32 cellular contexts compared by ENCODE assay signal in the genomic region with DNA sequence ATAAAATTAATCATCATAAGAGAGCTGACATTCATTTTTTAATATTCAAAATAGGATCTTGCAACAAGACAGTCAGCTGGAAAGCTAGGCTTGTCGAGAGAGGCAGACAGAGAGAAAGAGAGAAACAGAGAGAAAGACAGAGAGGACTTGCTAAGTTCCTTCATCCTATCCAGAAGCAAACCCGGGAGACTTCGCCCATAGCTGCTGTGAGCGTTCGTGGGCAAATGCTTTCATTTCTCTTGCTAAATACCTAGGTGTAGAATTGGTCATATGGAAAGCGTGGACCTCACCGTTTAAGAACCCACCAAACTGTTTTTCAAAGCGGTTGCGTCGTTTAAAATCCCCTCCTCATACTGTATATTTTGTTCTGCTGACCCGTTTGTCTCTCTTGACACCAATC. TPM values are rescaled to one million over a fixed set of nuclear protein-coding genes. Genes with fewer than 3 reads are reported as not detected.
"Had no signal": no experiment of that assay in that cellular context is flagged by ENCODE, and none has a peak within 500 bp of the region (broad histone marks: within the 10 kb centered on the region; RNA-seq: fewer than 3 reads in every experiment).

No MANE protein-coding gene starts in this region.

- H3K4me3 ChIP-seq: cardiac muscle cell had no signal

- H3K27me3 ChIP-seq: cardiac muscle cell had no signal

- FAIRE-seq: TTC549 had no signal

- H3K36me3 Mint-ChIP-seq: activated naive CD4-positive, alpha-beta T cell treated with anti-CD3 and anti-CD28 coated beads, Interleukin-2, amount 10 ng/mL, durations not matched to agents 7 days and 5 days; activated naive CD8-positive, alpha-beta T cell treated with anti-CD3 and anti-CD28 coated beads for 36 hours; IgD-negative memory B cell had no signal

- ATAC-seq: activated CD8-positive, alpha-beta T cell treated with anti-CD3 and anti-CD28 coated beads for 36 hours; activated T-cell treated with anti-CD3 and anti-CD28 coated beads, Interleukin-2, amount 50 U/mL, for 72 hours; Panc1 had no signal

- H3K36me3 ChIP-seq: brain microvascular endothelial cell, cardiac muscle cell had no signal

- H3K27ac ChIP-seq: brain microvascular endothelial cell, cardiac muscle cell, VCaP had no signal

- H3K27ac Mint-ChIP-seq: activated CD8-positive, alpha-beta T cell treated with anti-CD3 and anti-CD28 coated beads for 36 hours; activated naive CD4-positive, alpha-beta T cell treated with anti-CD3 and anti-CD28 coated beads, Interleukin-2, amount 10 ng/mL, durations not matched to agents 7 days and 5 days; activated naive CD8-positive, alpha-beta T cell treated with anti-CD3 and anti-CD28 coated beads for 36 hours; activated T-helper 2 cell treated with anti-CD3 and anti-CD28 coated beads, Interferon-gamma antibody, Interleukin-2, Interleukin-4, amounts not matched to agents 10 μg/mL and 5 μg/mL and 100 μg/mL, durations not matched to agents 14 hours and 24 hours and 36 hours had no signal

- DNase-seq: activated CD4-positive, alpha-beta T cell treated with anti-CD3 and anti-CD28 coated beads for 4 hours; activated CD4-positive, CD25-positive, alpha-beta regulatory T cell; activated CD8-positive, alpha-beta memory T cell treated with anti-CD3 and anti-CD28 coated beads, Interleukin-2, amount 50 U/mL, for 4 hours; activated CD8-positive, alpha-beta T cell treated with anti-CD3 and anti-CD28 coated beads for 36 hours; activated gamma-delta T cell treated with Interleukin-2 at 50 U/mL for 16 hours; activated naive CD4-positive, alpha-beta T cell treated with anti-CD3 and anti-CD28 coated beads, Interleukin-2, amount 10 ng/mL, durations not matched to agents 7 days and 5 days; activated naive CD8-positive, alpha-beta T cell treated with anti-CD3 and anti-CD28 coated beads for 36 hours; activated T-cell treated with anti-CD3 and anti-CD28 coated beads, Interleukin-2, amount 50 U/mL, for 72 hours; brain microvascular endothelial cell; KG1; NCI-H1092; NCI-H1417; NCI-H1930; NCI-H2171 treated with DMSO at 0.1 percent for 48 hours; NCI-H345; NCI-H510A; NCI-H526 treated with DMSO at 0.1 percent for 48 hours; NCI-H82; OCI-M1; Right ventricle myocardium superior; RPMI8226; T-helper 2 cell; T1000 had no signal

- H3K4me3 Mint-ChIP-seq: activated CD8-positive, alpha-beta T cell treated with anti-CD3 and anti-CD28 coated beads for 36 hours; activated naive CD4-positive, alpha-beta T cell treated with anti-CD3 and anti-CD28 coated beads, Interleukin-2, amount 10 ng/mL, durations not matched to agents 7 days and 5 days; activated naive CD8-positive, alpha-beta T cell treated with anti-CD3 and anti-CD28 coated beads for 36 hours; activated T-cell treated with anti-CD3 and anti-CD28 coated beads, Interleukin-2, amount 50 U/mL, for 72 hours; IgD-negative memory B cell had no signal

- H3K4me1 Mint-ChIP-seq: activated naive CD4-positive, alpha-beta T cell treated with anti-CD3 and anti-CD28 coated beads, Interleukin-2, amount 10 ng/mL, durations not matched to agents 7 days and 5 days; IgD-negative memory B cell had no signal

- H3K9me3 Mint-ChIP-seq: activated CD8-positive, alpha-beta T cell treated with anti-CD3 and anti-CD28 coated beads for 36 hours; activated naive CD4-positive, alpha-beta T cell treated with anti-CD3 and anti-CD28 coated beads, Interleukin-2, amount 10 ng/mL, durations not matched to agents 7 days and 5 days; activated naive CD8-positive, alpha-beta T cell treated with anti-CD3 and anti-CD28 coated beads for 36 hours; IgD-negative memory B cell had no signal

RNA-seq across cellular contexts. Expression of gene KRTAP5-6, which starts 25.3 kb away (rescaled TPM):
- total RNA-seq: activated CD8-positive, alpha-beta T cell treated with anti-CD3 and anti-CD28 coated beads for 36 hours; activated naive CD8-positive, alpha-beta T cell treated with anti-CD3 and anti-CD28 coated beads for 36 hours; activated T-cell treated with anti-CD3 and anti-CD28 coated beads, Interleukin-2, amount 50 U/mL, for 72 hours; activated T-helper 2 cell treated with anti-CD3 and anti-CD28 coated beads, Interferon-gamma antibody, Interleukin-2, Interleukin-4, amounts not matched to agents 10 μg/mL and 5 μg/mL and 100 μg/mL, durations not matched to agents 14 hours and 24 hours and 36 hours; cardiac muscle cell; MCF 10A; Right ventricle myocardium superior; SK-MEL-5 had no signal
- polyA plus RNA-seq: adipose tissue, cardiac muscle cell, IgD-negative memory B cell had no signal

RNA-seq across cellular contexts. Expression of gene KRTAP5-5, which starts 42.1 kb away (rescaled TPM):
- total RNA-seq: activated CD8-positive, alpha-beta T cell treated with anti-CD3 and anti-CD28 coated beads for 36 hours; activated naive CD8-positive, alpha-beta T cell treated with anti-CD3 and anti-CD28 coated beads for 36 hours; activated T-cell treated with anti-CD3 and anti-CD28 coated beads, Interleukin-2, amount 50 U/mL, for 72 hours; activated T-helper 2 cell treated with anti-CD3 and anti-CD28 coated beads, Interferon-gamma antibody, Interleukin-2, Interleukin-4, amounts not matched to agents 10 μg/mL and 5 μg/mL and 100 μg/mL, durations not matched to agents 14 hours and 24 hours and 36 hours; cardiac muscle cell; MCF 10A; Right ventricle myocardium superior; SK-MEL-5 had no signal
- polyA plus RNA-seq: adipose tissue, cardiac muscle cell, IgD-negative memory B cell had no signal

RNA-seq across cellular contexts. Expression of gene KRTAP5-4, which starts 49.7 kb away (rescaled TPM):
- total RNA-seq: activated CD8-positive, alpha-beta T cell treated with anti-CD3 and anti-CD28 coated beads for 36 hours; activated naive CD8-positive, alpha-beta T cell treated with anti-CD3 and anti-CD28 coated beads for 36 hours; activated T-cell treated with anti-CD3 and anti-CD28 coated beads, Interleukin-2, amount 50 U/mL, for 72 hours; activated T-helper 2 cell treated with anti-CD3 and anti-CD28 coated beads, Interferon-gamma antibody, Interleukin-2, Interleukin-4, amounts not matched to agents 10 μg/mL and 5 μg/mL and 100 μg/mL, durations not matched to agents 14 hours and 24 hours and 36 hours; cardiac muscle cell; MCF 10A; Right ventricle myocardium superior; SK-MEL-5 had no signal
- polyA plus RNA-seq: adipose tissue, cardiac muscle cell, IgD-negative memory B cell had no signal
